In genomic region chr14:94628578-94628977, GRCh38 we compare ENCODE assay signal across 32 cellular contexts. TPM values are rescaled to one million over a fixed set of nuclear protein-coding genes. Genes with fewer than 3 reads are reported as not detected.
"Had no signal": no experiment of that assay in that cellular context is flagged by ENCODE, and none has a peak within 500 bp of the region (broad histone marks: within the 10 kb centered on the region; RNA-seq: fewer than 3 reads in every experiment).

No MANE protein-coding gene starts in this region.

- H3K4me3 ChIP-seq: adrenal gland, body of pancreas, breast epithelium had no signal

- H3K36me3 ChIP-seq: adrenal gland, brain microvascular endothelial cell, breast epithelium had no signal

- H3K27me3 ChIP-seq: adrenal gland, body of pancreas, brain microvascular endothelial cell, breast epithelium had no signal

- DNase-seq: activated B cell treated with CpG ODN at 0.5 μM for 24 hours; activated CD4-positive, alpha-beta memory T cell treated with anti-CD3 and anti-CD28 coated beads for 36 hours; activated CD4-positive, alpha-beta T cell treated with anti-CD3 and anti-CD28 coated beads for 4 hours; activated CD4-positive, alpha-beta T cell treated with anti-CD3 and anti-CD28 coated beads, Interleukin-2, amount 10 ng/mL, durations not matched to agents 24 days and 14 days; activated CD4-positive, alpha-beta T cell treated with anti-CD3 and anti-CD28 coated beads, Interleukin-2, amount 50 U/mL, for 1 hour; activated CD4-positive, alpha-beta T cell treated with anti-CD3 and anti-CD28 coated beads, Interleukin-2, amount 50 U/mL, for 4 hours; activated CD4-positive, CD25-positive, alpha-beta regulatory T cell treated with anti-CD3 and anti-CD28 coated beads, Interleukin-2, amount 50 U/mL, for 72 hours; activated CD8-positive, alpha-beta memory T cell treated with anti-CD3 and anti-CD28 coated beads, Interleukin-2, amount 50 U/mL, for 4 hours; activated CD8-positive, alpha-beta T cell treated with anti-CD3 and anti-CD28 coated beads for 36 hours; activated gamma-delta T cell treated with Interleukin-2 at 50 U/mL for 16 hours; activated naive CD4-positive, alpha-beta T cell; activated naive CD4-positive, alpha-beta T cell treated with anti-CD3 and anti-CD28 coated beads for 36 hours; activated naive CD4-positive, alpha-beta T cell treated with anti-CD3 and anti-CD28 coated beads, Interleukin-2, amount 50 U/mL, for 16 hours; activated naive CD8-positive, alpha-beta T cell treated with anti-CD3 and anti-CD28 coated beads for 36 hours; activated T-cell treated with anti-CD3 and anti-CD28 coated beads for 4 hours; activated T-cell treated with anti-CD3 and anti-CD28 coated beads, Interleukin-2, amount 50 U/mL, for 1 hour; activated T-cell treated with anti-CD3 and anti-CD28 coated beads, Interleukin-2, amount 50 U/mL, for 4 hours; activated T-cell treated with anti-CD3 and anti-CD28 coated beads, Interleukin-2, amount 50 U/mL, for 72 hours; adrenal gland; amniotic stem cell; body of pancreas; brain microvascular endothelial cell; central memory CD4-positive, alpha-beta T cell; T-helper 1 cell; T-helper 2 cell; T-helper 9 cell had no signal

- H3K9me3 ChIP-seq: adrenal gland, body of pancreas, breast epithelium had no signal

- H3K27ac ChIP-seq: adrenal gland, body of pancreas, brain microvascular endothelial cell, breast epithelium, VCaP had no signal

- H3K4me1 ChIP-seq: adrenal gland, body of pancreas, breast epithelium had no signal

- ATAC-seq: activated CD8-positive, alpha-beta T cell treated with anti-CD3 and anti-CD28 coated beads for 36 hours; activated naive CD4-positive, alpha-beta T cell treated with anti-CD3 and anti-CD28 coated beads, Interleukin-2, amount 50 U/mL, for 72 hours; activated T-cell treated with anti-CD3 and anti-CD28 coated beads, Interleukin-2, amount 50 U/mL, for 4 hours; activated T-cell treated with anti-CD3 and anti-CD28 coated beads, Interleukin-2, amount 50 U/mL, for 72 hours; activated T-helper 17 cell treated with anti-CD3 and anti-CD28 coated beads, Interleukin-2, amount 50 U/mL, for 72 hours; body of pancreas had no signal

RNA-seq across cellular contexts. Expression of gene SERPINA3, which starts 16.4 kb away (rescaled TPM):
- total RNA-seq: activated B cell treated with CpG ODN at 0.5 μM for 24 hours; activated CD4-positive, alpha-beta memory T cell treated with anti-CD3 and anti-CD28 coated beads for 36 hours; activated CD4-positive, alpha-beta T cell treated with anti-CD3 and anti-CD28 coated beads, Interleukin-2, amount 10 ng/mL, durations not matched to agents 24 days and 14 days; activated CD8-positive, alpha-beta memory T cell treated with anti-CD3 and anti-CD28 coated beads for 36 hours; activated CD8-positive, alpha-beta T cell treated with anti-CD3 and anti-CD28 coated beads for 36 hours; activated naive CD4-positive, alpha-beta T cell treated with anti-CD3 and anti-CD28 coated beads for 36 hours; activated naive CD4-positive, alpha-beta T cell treated with anti-CD3 and anti-CD28 coated beads, Interleukin-2, amount 50 U/mL, for 72 hours; activated naive CD8-positive, alpha-beta T cell treated with anti-CD3 and anti-CD28 coated beads for 36 hours; activated T-cell treated with anti-CD3 and anti-CD28 coated beads, Interleukin-2, amount 50 U/mL, for 72 hours; activated T-helper 1 cell treated with anti-CD3 and anti-CD28 coated beads, Interleukin-12 subunit alpha, Interleukin-12 subunit beta, Interleukin-2, Interleukin-4 antibody, amounts not matched to agents 30 ng/mL and 10 ng/mL and 1 ng/mL, durations not matched to agents 14 hours and 24 hours and 36 hours; activated T-helper 17 cell treated with anti-CD3 and anti-CD28 coated beads, Interleukin-2, amount 50 U/mL, for 72 hours had no signal

RNA-seq across cellular contexts. Expression of gene SERPINA5, which starts 47.4 kb away (rescaled TPM):
- total RNA-seq: activated B cell treated with CpG ODN at 0.5 μM for 24 hours; activated CD4-positive, alpha-beta memory T cell treated with anti-CD3 and anti-CD28 coated beads for 36 hours; activated CD4-positive, alpha-beta T cell treated with anti-CD3 and anti-CD28 coated beads, Interleukin-2, amount 10 ng/mL, durations not matched to agents 24 days and 14 days; activated CD8-positive, alpha-beta memory T cell treated with anti-CD3 and anti-CD28 coated beads for 36 hours; activated CD8-positive, alpha-beta T cell treated with anti-CD3 and anti-CD28 coated beads for 36 hours; activated naive CD4-positive, alpha-beta T cell treated with anti-CD3 and anti-CD28 coated beads for 36 hours; activated naive CD4-positive, alpha-beta T cell treated with anti-CD3 and anti-CD28 coated beads, Interleukin-2, amount 50 U/mL, for 72 hours; activated naive CD8-positive, alpha-beta T cell treated with anti-CD3 and anti-CD28 coated beads for 36 hours; activated T-cell treated with anti-CD3 and anti-CD28 coated beads, Interleukin-2, amount 50 U/mL, for 72 hours; activated T-helper 1 cell treated with anti-CD3 and anti-CD28 coated beads, Interleukin-12 subunit alpha, Interleukin-12 subunit beta, Interleukin-2, Interleukin-4 antibody, amounts not matched to agents 30 ng/mL and 10 ng/mL and 1 ng/mL, durations not matched to agents 14 hours and 24 hours and 36 hours; activated T-helper 17 cell treated with anti-CD3 and anti-CD28 coated beads, Interleukin-2, amount 50 U/mL, for 72 hours had no signal
